ENCODE assay signal across 25 cellular contexts in genomic region chr10:96878071-96878470, GRCh38. TPM values are rescaled to one million over a fixed set of nuclear protein-coding genes. Genes with fewer than 3 reads are reported as not detected.
DNase-seq lines count a peak whose midpoint lies in the region; ATAC-seq, FAIRE-seq and TF ChIP-seq lines count a peak whose summit lies in the region.
"Had no signal": no experiment of that assay in that cellular context is flagged by ENCODE, and none has a peak within 500 bp of the region (broad histone marks: within the 10 kb centered on the region; RNA-seq: fewer than 3 reads in every experiment).

No MANE protein-coding gene starts in this region.

- H3K4me1 ChIP-seq in stomach: peaks cover 0 to 41% (median 19%) of the 10 kb centered on the region in 4 donors
- H3K4me1 ChIP-seq: BLaER1, SJCRH30, testis had no signal

- H3K9me3 Mint-ChIP-seq in nephron progenitor cell: no peaks in the 10 kb centered on the region
- H3K9me3 Mint-ChIP-seq in activated CD8-positive, alpha-beta T cell treated with anti-CD3 and anti-CD28 coated beads for 36 hours: no peaks in the 10 kb centered on the region

- no peak overlapping the region for H3K4me3 Mint-ChIP-seq in nephron progenitor cell
- H3K4me3 Mint-ChIP-seq in activated CD8-positive, alpha-beta T cell treated with anti-CD3 and anti-CD28 coated beads for 36 hours: no peak overlapping the region

- H3K27ac Mint-ChIP-seq in nephron progenitor cell: peak overlapping the region; percentile 27
- no peak overlapping the region for H3K27ac Mint-ChIP-seq in activated CD8-positive, alpha-beta T cell treated with anti-CD3 and anti-CD28 coated beads for 36 hours

- H3K36me3 Mint-ChIP-seq in nephron progenitor cell (ENCODE audit: low read depth): peaks cover 50% of the 10 kb centered on the region
- H3K36me3 Mint-ChIP-seq in activated CD8-positive, alpha-beta T cell treated with anti-CD3 and anti-CD28 coated beads for 36 hours (ENCODE audit: low read depth): peaks cover 25% of the 10 kb centered on the region

- H3K27ac ChIP-seq in stomach: no peak overlapping the region
- H3K27ac ChIP-seq: BLaER1, left lung, SJCRH30, testis had no signal

- TF ChIP-seq CTCF in epithelial cell of esophagus (IDR thresholded peaks at IDR 0.05; ENCODE audit: insufficient read depth, low read depth, low read length, missing control alignments): no peak
- no peak for TF ChIP-seq CTCF in nephron progenitor cell (IDR thresholded peaks at IDR 0.05)
- no peak for TF ChIP-seq CTCF in activated CD8-positive, alpha-beta T cell treated with anti-CD3 and anti-CD28 coated beads for 36 hours (IDR thresholded peaks at IDR 0.05)
- no peak for TF ChIP-seq CTCF in stomach (IDR thresholded peaks at IDR 0.05)

- no peak for TF ChIP-seq EP300 in stomach (IDR thresholded peaks at IDR 0.05)

- intact Hi-C loops in activated CD8-positive, alpha-beta T cell treated with anti-CD3 and anti-CD28 coated beads for 36 hours (cut with micrococcal nuclease): no loop called here
- intact Hi-C loops in stomach (cut with DNase I; ENCODE audit: low total_unique reads): no loop called here

- H3K4me3 ChIP-seq in epithelial cell of esophagus (ENCODE audit: low read length): no peak overlapping the region
- H3K4me3 ChIP-seq in stomach: no peak overlapping the region
- H3K4me3 ChIP-seq: BLaER1, left lung, SJCRH30, testis had no signal

- ATAC-seq in activated CD8-positive, alpha-beta T cell treated with anti-CD3 and anti-CD28 coated beads for 36 hours: no peak
- no peak for ATAC-seq in GM19395 (IDR thresholded peaks at IDR 0.05; ENCODE audit: unreplicated experiment)
- no peak for ATAC-seq in HG03442 (IDR thresholded peaks at IDR 0.05; ENCODE audit: unreplicated experiment)
- ATAC-seq: left lung had no signal

- H3K27me3 Mint-ChIP-seq in nephron progenitor cell (ENCODE audit: low read depth, poor library complexity): no peaks in the 10 kb centered on the region
- H3K27me3 Mint-ChIP-seq in activated CD8-positive, alpha-beta T cell treated with anti-CD3 and anti-CD28 coated beads for 36 hours: no peaks in the 10 kb centered on the region

- H3K27me3 ChIP-seq in stomach: no peaks in the 10 kb centered on the region
- H3K27me3 ChIP-seq: BLaER1, left lung, SJCRH30, testis had no signal

- peaks cover 0 to 4% (median 0%) of the 10 kb centered on the region in 4 donors for H3K36me3 ChIP-seq in stomach
- H3K36me3 ChIP-seq: left lung, SJCRH30 had no signal

- POLR2A ChIA-PET in activated CD8-positive, alpha-beta T cell treated with anti-CD3 and anti-CD28 coated beads for 36 hours (lab: Charles Lee): no interaction called here

- H3K9me3 ChIP-seq in stomach: no peaks in the 10 kb centered on the region
- H3K9me3 ChIP-seq: left lung, SJCRH30, testis had no signal

- WGBS in stomach, 5 donors: 32 to 49% (median 39%) methylated on average over 3 of the region's 3 CpGs

- CTCF ChIA-PET in activated CD8-positive, alpha-beta T cell treated with anti-CD3 and anti-CD28 coated beads for 36 hours (lab: Charles Lee): interaction anchor here (1.1 kb wide), 1 partner anchor 147 kb away, joined by 4 read pairs; no protein-coding TSS in a partner anchor

- FAIRE-seq in H54 (lab: Jason Lieb, UNC): peak; percentile 61
- FAIRE-seq: endothelial cell of umbilical vein had no signal

- DNase-seq in H54 (ENCODE audit: insufficient read length, low spot score): no peak
- DNase-seq in HuH-7 (ENCODE audit: low spot score): peak; percentile 39
- peak; percentile 21 for DNase-seq in epithelial cell of esophagus (ENCODE audit: low read depth)
- no peak for DNase-seq in nephron progenitor cell
- no peak for DNase-seq in activated CD8-positive, alpha-beta T cell treated with anti-CD3 and anti-CD28 coated beads for 36 hours
- DNase-seq in stomach: no peak
- DNase-seq: activated CD4-positive, CD25-positive, alpha-beta regulatory T cell; activated naive CD4-positive, alpha-beta T cell; cerebellar nuclear complex; H7; hypothalamus; Karpas-422; left lung; NCI-H146; NCI-H2107; NCI-H446 treated with DMSO at 0.1 percent for 48 hours; occipital lobe; RPMI8226; SJCRH30; stimulated activated naive CD4-positive, alpha-beta T cell; testis had no signal

- H3K4me1 Mint-ChIP-seq in nephron progenitor cell: no peaks in the 10 kb centered on the region
- peaks cover 56% of the 10 kb centered on the region for H3K4me1 Mint-ChIP-seq in activated CD8-positive, alpha-beta T cell treated with anti-CD3 and anti-CD28 coated beads for 36 hours (ENCODE audit: low read depth)

- TF ChIP-seq POLR2A in H54 (IDR thresholded peaks at IDR 0.05; ENCODE audit: low read depth, low read length) (no peak), stomach (IDR thresholded peaks at IDR 0.05) (no peak)

RNA-seq across cellular contexts. Expression of gene LCOR, which starts 46.0 kb away (rescaled TPM):
- 10 to 100 TPM; 20.6 to 24.3 TPM for total RNA-seq in activated CD8-positive, alpha-beta T cell treated with anti-CD3 and anti-CD28 coated beads for 36 hours
- 10 to 100 TPM; 12.7 to 61.3 (median 31.2) TPM for total RNA-seq in stomach
- polyA plus RNA-seq in stomach: 1 to 10 TPM; 2.0 to 2.6 (median 2.1) TPM

Comparison
In these comparisons a context has a peak if more than half of its experiments do, and no peak if none do; other contexts are left out.
1. DNase-seq: peak in HuH-7 (single experiment) and epithelial cell of esophagus (single experiment); none in H54 (single experiment), nephron progenitor cell (single experiment), activated CD8-positive, alpha-beta T cell treated with anti-CD3 and anti-CD28 coated beads for 36 hours (single experiment) and stomach (single experiment).